ENCODE assay signal across 9 cellular contexts in the genomic region with DNA sequence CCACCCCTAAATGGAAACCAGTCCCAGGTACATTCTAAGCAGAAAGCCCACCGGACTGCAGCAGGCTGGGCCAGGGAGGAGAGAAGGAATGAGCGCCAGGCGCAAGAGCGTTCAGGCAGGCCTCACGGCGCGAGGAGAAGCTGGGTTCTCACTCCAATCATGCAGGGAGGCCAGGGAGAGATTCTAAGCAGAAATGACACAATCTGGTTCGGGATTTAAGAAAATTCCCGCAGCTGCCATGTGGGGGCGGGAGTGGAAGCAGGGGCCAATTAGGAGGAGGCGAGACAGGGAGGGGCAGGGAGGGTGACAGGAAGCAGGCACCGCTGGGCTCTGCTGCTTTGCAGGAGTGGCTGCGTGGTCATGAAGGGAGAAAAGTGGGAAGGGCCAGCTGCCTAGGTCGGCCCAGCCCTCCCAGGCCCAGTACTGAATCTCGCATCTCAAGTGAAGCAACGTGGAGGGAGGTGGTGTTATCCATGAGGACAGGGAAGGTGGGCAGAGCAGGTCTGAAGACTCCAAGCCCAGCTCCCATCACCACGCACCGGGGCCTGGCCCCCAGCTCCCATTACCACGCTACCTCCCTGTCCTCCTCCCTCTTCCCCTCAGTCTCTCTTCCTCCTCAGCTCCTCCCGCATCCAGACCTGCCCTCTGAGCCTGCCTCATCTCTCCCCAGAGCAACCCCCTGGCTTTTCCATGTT. TPM values are rescaled to one million over a fixed set of nuclear protein-coding genes. Genes with fewer than 3 reads are reported as not detected.
DNase-seq lines count a peak whose midpoint lies in the region; ATAC-seq and TF ChIP-seq lines count a peak whose summit lies in the region.
"Had no signal": no experiment of that assay in that cellular context is flagged by ENCODE, and none has a peak within 500 bp of the region (broad histone marks: within the 10 kb centered on the region; RNA-seq: fewer than 3 reads in every experiment).

No MANE protein-coding gene starts in this region.

- CTCF ChIA-PET in activated CD4-positive, alpha-beta T cell treated with anti-CD3 and anti-CD28 coated beads for 36 hours (lab: Charles Lee): interaction anchor here (0.7 to 1.2 kb wide), 2 partner anchors 10 to 13 kb away, joined by 3 read pairs; no protein-coding TSS in a partner anchor

- H3K27me3 Mint-ChIP-seq in natural killer cell treated with Interleukin-12 subunit alpha and Interleukin-12 subunit beta and Interleukin-15 and Interleukin-18, amount 100 ng/mL, for 72 hours: no peaks in the 10 kb centered on the region
- no peaks in the 10 kb centered on the region for H3K27me3 Mint-ChIP-seq in natural killer cell (ENCODE audit: low read depth in 2 of 2)
- no peaks in the 10 kb centered on the region for H3K27me3 Mint-ChIP-seq in activated CD4-positive, alpha-beta T cell treated with anti-CD3 and anti-CD28 coated beads for 36 hours

- H3K4me3 ChIP-seq in WERI-Rb-1 (ENCODE audit: low read depth, low read length): no peak overlapping the region

- no peak for DNase-seq in natural killer cell treated with Interleukin-12 subunit alpha and Interleukin-12 subunit beta and Interleukin-15 and Interleukin-18, amount 100 ng/mL, for 72 hours (ENCODE audit: low spot score)
- DNase-seq in natural killer cell (no peak), WERI-Rb-1 (peak; percentile 92), iPS DF 19.7 (ENCODE audit: low read depth, low spot score) (peak; percentile 70), GM19238 (ENCODE audit: insufficient read length, low spot score) (no peak)
- no peak for DNase-seq in activated CD4-positive, alpha-beta T cell treated with anti-CD3 and anti-CD28 coated beads for 36 hours
- DNase-seq: NCI-H1092 had no signal

- intact Hi-C loops in natural killer cell (cut with micrococcal nuclease): loop anchor here (10.0 kb wide), 1 partner anchor 56 kb away; no protein-coding TSS in a partner anchor
- intact Hi-C loops in activated CD4-positive, alpha-beta T cell treated with anti-CD3 and anti-CD28 coated beads for 36 hours (cut with DNase I, micrococcal nuclease): no loop called here

- H3K36me3 ChIP-seq in WERI-Rb-1: peaks cover 53% of the 10 kb centered on the region

- POLR2A ChIA-PET in activated CD4-positive, alpha-beta T cell treated with anti-CD3 and anti-CD28 coated beads for 36 hours (lab: Charles Lee): no interaction called here

- no peak overlapping the region for H3K4me3 Mint-ChIP-seq in natural killer cell treated with Interleukin-12 subunit alpha and Interleukin-12 subunit beta and Interleukin-15 and Interleukin-18, amount 100 ng/mL, for 72 hours
- H3K4me3 Mint-ChIP-seq in natural killer cell: no peak overlapping the region
- no peak overlapping the region for H3K4me3 Mint-ChIP-seq in activated CD4-positive, alpha-beta T cell treated with anti-CD3 and anti-CD28 coated beads for 36 hours

- no peaks in the 10 kb centered on the region for H3K9me3 Mint-ChIP-seq in natural killer cell treated with Interleukin-12 subunit alpha and Interleukin-12 subunit beta and Interleukin-15 and Interleukin-18, amount 100 ng/mL, for 72 hours
- H3K9me3 Mint-ChIP-seq in natural killer cell: no peaks in the 10 kb centered on the region
- peaks cover 2% of the 10 kb centered on the region for H3K9me3 Mint-ChIP-seq in activated CD4-positive, alpha-beta T cell treated with anti-CD3 and anti-CD28 coated beads for 36 hours (ENCODE audit: low read depth)

- no peaks in the 10 kb centered on the region for H3K27me3 ChIP-seq in WERI-Rb-1 (ENCODE audit: insufficient read depth, low read depth, severe bottlenecking)

- H3K4me1 Mint-ChIP-seq in natural killer cell treated with Interleukin-12 subunit alpha and Interleukin-12 subunit beta and Interleukin-15 and Interleukin-18, amount 100 ng/mL, for 72 hours (ENCODE audit: low read depth in 2 of 2): peaks cover 43 to 48% of the 10 kb centered on the region in 2 donors
- peaks cover 0 to 24% of the 10 kb centered on the region in 2 donors for H3K4me1 Mint-ChIP-seq in natural killer cell
- H3K4me1 Mint-ChIP-seq in activated CD4-positive, alpha-beta T cell treated with anti-CD3 and anti-CD28 coated beads for 36 hours: no peaks in the 10 kb centered on the region

- H3K27ac ChIP-seq in WERI-Rb-1: peak overlapping the region; percentile 59

- H3K27ac Mint-ChIP-seq in natural killer cell treated with Interleukin-12 subunit alpha and Interleukin-12 subunit beta and Interleukin-15 and Interleukin-18, amount 100 ng/mL, for 72 hours: peak overlapping the region; percentile 8 to 49
- no peak overlapping the region for H3K27ac Mint-ChIP-seq in natural killer cell
- no peak overlapping the region for H3K27ac Mint-ChIP-seq in activated CD4-positive, alpha-beta T cell treated with anti-CD3 and anti-CD28 coated beads for 36 hours

- H3K36me3 Mint-ChIP-seq in natural killer cell treated with Interleukin-12 subunit alpha and Interleukin-12 subunit beta and Interleukin-15 and Interleukin-18, amount 100 ng/mL, for 72 hours: peaks cover 17% of the 10 kb centered on the region
- H3K36me3 Mint-ChIP-seq in natural killer cell: no peaks in the 10 kb centered on the region
- peaks cover 12% of the 10 kb centered on the region for H3K36me3 Mint-ChIP-seq in activated CD4-positive, alpha-beta T cell treated with anti-CD3 and anti-CD28 coated beads for 36 hours (ENCODE audit: low read depth)

- no peak for TF ChIP-seq CTCF in natural killer cell (IDR thresholded peaks at IDR 0.05)
- peak; percentile 46 for TF ChIP-seq CTCF in WERI-Rb-1 (IDR thresholded peaks at IDR 0.05; ENCODE audit: low read depth, low read length)

- no peaks in the 10 kb centered on the region for H3K9me3 ChIP-seq in WERI-Rb-1 (ENCODE audit: severe bottlenecking)

- no peak for ATAC-seq in natural killer cell treated with Interleukin-12 subunit alpha and Interleukin-12 subunit beta and Interleukin-15 and Interleukin-18, amount 100 ng/mL, for 72 hours
- no peak for ATAC-seq in natural killer cell
- ATAC-seq in GM21528 (IDR thresholded peaks at IDR 0.05; ENCODE audit: low FRiP score, unreplicated experiment): no peak
- ATAC-seq in activated CD4-positive, alpha-beta T cell treated with anti-CD3 and anti-CD28 coated beads for 36 hours: no peak
- no peak for ATAC-seq in GM21619 (IDR thresholded peaks at IDR 0.05; ENCODE audit: unreplicated experiment)

RNA-seq across cellular contexts. Expression of a gene that starts 11.8 kb away (rescaled TPM):
- total RNA-seq in natural killer cell treated with Interleukin-12 subunit alpha and Interleukin-12 subunit beta and Interleukin-15 and Interleukin-18, amount 100 ng/mL, for 72 hours: 10 to 100 TPM; 27.6 to 58.5 TPM
- 10 to 100 TPM in 2 of 3 donors, 1 to 10 TPM in 1; 6.3 to 14.7 (median 10.1) TPM for total RNA-seq in natural killer cell
- 10 to 100 TPM; 12.9 to 14.1 TPM for total RNA-seq in activated CD4-positive, alpha-beta T cell treated with anti-CD3 and anti-CD28 coated beads for 36 hours

Comparison
In these comparisons a context has a peak if more than half of its experiments do, and no peak if none do; other contexts are left out.
1. H3K27ac Mint-ChIP-seq: peak in natural killer cell treated with Interleukin-12 subunit alpha and Interleukin-12 subunit beta and Interleukin-15 and Interleukin-18, amount 100 ng/mL, for 72 hours (2 of 2); none in natural killer cell (0 of 2) and activated CD4-positive, alpha-beta T cell treated with anti-CD3 and anti-CD28 coated beads for 36 hours (single experiment).
2. DNase-seq: peak in WERI-Rb-1 (single experiment) and iPS DF 19.7 (single experiment); none in natural killer cell treated with Interleukin-12 subunit alpha and Interleukin-12 subunit beta and Interleukin-15 and Interleukin-18, amount 100 ng/mL, for 72 hours (single experiment), natural killer cell (single experiment), activated CD4-positive, alpha-beta T cell treated with anti-CD3 and anti-CD28 coated beads for 36 hours (single experiment) and GM19238 (single experiment).